In genomic region chr11:22703561-22703960, GRCh38 we compare ENCODE assay signal across 10 cellular contexts. TPM values are rescaled to one million over a fixed set of nuclear protein-coding genes. Genes with fewer than 3 reads are reported as not detected.
A peak's percentile ranks its signal among the peaks of the same experiment; 100 is the strongest.
DNase-seq lines count a peak whose midpoint lies in the region; ATAC-seq, FAIRE-seq and TF ChIP-seq lines count a peak whose summit lies in the region.
"Had no signal": no experiment of that assay in that cellular context is flagged by ENCODE, and none has a peak within 500 bp of the region (broad histone marks: within the 10 kb centered on the region; RNA-seq: fewer than 3 reads in every experiment).

No MANE protein-coding gene starts in this region.

- ATAC-seq in stimulated activated naive B cell treated with anti-CD40 and anti-IgM and Interleukin-4, amounts not matched to agents 10 μg/mL and 1 μg/mL and 100 μg/mL, for 72 hours (replicated peaks): no peak

- peak overlapping the region; percentile 49 for H2AFZ ChIP-seq in keratinocyte (ENCODE audit: control insufficient read depth, low read length)

- no peak overlapping the region for H3K4me3 ChIP-seq in SJSA1
- H3K4me3 ChIP-seq in keratinocyte (ENCODE audit: control insufficient read depth in 2 of 3, extremely low read depth in 1 of 3, insufficient read depth in 2 of 3, low read depth in 1 of 3, low read length in 3 of 3): no peak overlapping the region
- H3K4me3 ChIP-seq in dorsolateral prefrontal cortex: peak overlapping the region in 2 of 59 donors; percentile 2 to 6

- intact Hi-C loops in dorsolateral prefrontal cortex (cut with DNase I): no loop called here

- H3K9ac ChIP-seq in keratinocyte (ENCODE audit: control insufficient read depth, extremely low read depth, insufficient read depth, low read length): no peak overlapping the region

- no peak for FAIRE-seq in keratinocyte (lab: Jason Lieb, UNC)
- FAIRE-seq: RCC 7860 had no signal

- no peaks in the 10 kb centered on the region for H3K4me1 Mint-ChIP-seq in stimulated activated naive B cell treated with anti-CD40 and anti-IgM and Interleukin-4, amounts not matched to agents 10 μg/mL and 1 μg/mL and 100 μg/mL, for 72 hours
- H3K4me1 Mint-ChIP-seq: central memory CD8-positive, alpha-beta T cell had no signal

- H3K4me3 Mint-ChIP-seq in stimulated activated naive B cell treated with anti-CD40 and anti-IgM and Interleukin-4, amounts not matched to agents 10 μg/mL and 1 μg/mL and 100 μg/mL, for 72 hours: no peak overlapping the region
- H3K4me3 Mint-ChIP-seq: central memory CD8-positive, alpha-beta T cell had no signal

- H4K20me1 ChIP-seq in keratinocyte (ENCODE audit: control insufficient read depth, extremely low read depth, insufficient read depth, low read length): no peaks in the 10 kb centered on the region

- H3K4me2 ChIP-seq in keratinocyte (ENCODE audit: control insufficient read depth, extremely low read depth, insufficient read depth, low read depth, low read length): peak overlapping the region; percentile 76

- H3K27ac Mint-ChIP-seq in stimulated activated naive B cell treated with anti-CD40 and anti-IgM and Interleukin-4, amounts not matched to agents 10 μg/mL and 1 μg/mL and 100 μg/mL, for 72 hours: no peak overlapping the region

- dilution Hi-C loops in keratinocyte (cut with MboI; ENCODE audit: extremely low pct_ligation_motif_present, low sequenced_read_pairs): no loop called here

- H3K9me3 Mint-ChIP-seq in stimulated activated naive B cell treated with anti-CD40 and anti-IgM and Interleukin-4, amounts not matched to agents 10 μg/mL and 1 μg/mL and 100 μg/mL, for 72 hours: no peaks in the 10 kb centered on the region

- no peak for TF ChIP-seq CTCF in keratinocyte (optimal IDR thresholded peaks at IDR 0.05 in 1 of 3, IDR thresholded peaks at IDR 0.05 in 1 of 3, conservative IDR thresholded peaks at IDR 0.05 in 1 of 3; ENCODE audit: extremely low read depth in 1 of 3, insufficient read depth in 2 of 3, low read length in 3 of 3)
- TF ChIP-seq CTCF in dorsolateral prefrontal cortex (IDR thresholded peaks at IDR 0.05 in 54 of 56, conservative IDR thresholded peaks at IDR 0.05 in 2 of 56; ENCODE audit: low read depth in 1 of 56, partially characterized antibody in 56 of 56): no peak

- H3K9me1 ChIP-seq in keratinocyte (ENCODE audit: control insufficient read depth, extremely low read depth, insufficient read depth, low read length): no peaks in the 10 kb centered on the region

- H3K4me1 ChIP-seq in SJSA1 (replicated peaks) (peaks cover 21% of the 10 kb centered on the region), keratinocyte (ENCODE audit: control insufficient read depth, extremely low read depth, insufficient read depth, low read length) (peaks cover 12% of the 10 kb centered on the region)

- H3K79me2 ChIP-seq in keratinocyte (ENCODE audit: control insufficient read depth, insufficient read depth, low read length): no peaks in the 10 kb centered on the region

- H3K36me3 Mint-ChIP-seq in stimulated activated naive B cell treated with anti-CD40 and anti-IgM and Interleukin-4, amounts not matched to agents 10 μg/mL and 1 μg/mL and 100 μg/mL, for 72 hours: no peaks in the 10 kb centered on the region

- H3K27me3 Mint-ChIP-seq in stimulated activated naive B cell treated with anti-CD40 and anti-IgM and Interleukin-4, amounts not matched to agents 10 μg/mL and 1 μg/mL and 100 μg/mL, for 72 hours: peaks cover 6 to 12% of the 10 kb centered on the region in 2 donors

- H3K27ac ChIP-seq in SJSA1 (peak overlapping the region; percentile 92), keratinocyte (ENCODE audit: control insufficient read depth, insufficient read depth, low read length) (peak overlapping the region; percentile 20), dorsolateral prefrontal cortex (peak overlapping the region in 13 of 59 donors; percentile 5 to 60 (median 27))

- DNase-seq in COLO668 (lab: John Stamatoyannopoulos, UW; ENCODE audit: unreplicated experiment) (peak; percentile 44), NCI-H1105 (lab: John Stamatoyannopoulos, UW) (peak; percentile 24), SJSA1 (ENCODE audit: low read depth in 1 of 2, low spot score in 2 of 2) (peak in 1 of 2 experiments; percentile 70), keratinocyte (ENCODE audit: low read depth, low spot score) (no peak), dorsolateral prefrontal cortex (no peak), putamen (ENCODE audit: low spot score) (no peak)
- no peak for DNase-seq in stimulated activated naive B cell treated with anti-CD40 and anti-IgM and Interleukin-4, amounts not matched to agents 10 μg/mL and 1 μg/mL and 100 μg/mL, for 72 hours
- no peak for DNase-seq in activated CD4-positive, alpha-beta T cell treated with anti-CD3 and anti-CD28 coated beads, Interleukin-2, amount 50 U/mL, for 1 hour

- H3K27me3 ChIP-seq in SJSA1 (replicated peaks) (no peaks in the 10 kb centered on the region), keratinocyte (ENCODE audit: control insufficient read depth, extremely low read depth, insufficient read depth, low read length) (no peaks in the 10 kb centered on the region), dorsolateral prefrontal cortex (no peaks in the 10 kb centered on the region)

- H3K36me3 ChIP-seq in SJSA1: no peaks in the 10 kb centered on the region
- H3K36me3 ChIP-seq in keratinocyte (ENCODE audit: control insufficient read depth in 2 of 2, extremely low read depth in 1 of 2, insufficient read depth in 2 of 2, low read length in 2 of 2): no peaks in the 10 kb centered on the region

- H3K9me3 ChIP-seq in SJSA1 (replicated peaks) (no peaks in the 10 kb centered on the region), keratinocyte (ENCODE audit: control insufficient read depth, low read depth, low read length) (no peaks in the 10 kb centered on the region)

RNA-seq across cellular contexts. Expression of gene GAS2, which starts 37.1 kb away (rescaled TPM):
- total RNA-seq in SJSA1 (2014; rRNA removed; shearing (Covaris generic)): 1.8 and 2.0 TPM in 2 replicates
- polyA plus RNA-seq in keratinocyte: 0.62 to 0.96 TPM (median 0.64 TPM) in 3 replicates
- polyA plus RNA-seq in keratinocyte (2011; ENCODE audit: low read depth): not detected
- polyA plus RNA-seq in keratinocyte (2011; cell fraction: cytosol; rRNA removed): 0.96 and 1.1 TPM in 2 replicates
- 0.98 and 1.7 TPM in 2 replicates for polyA plus RNA-seq in keratinocyte (2011; cell fraction: nucleus; rRNA removed)
- polyA plus RNA-seq in keratinocyte (2012; ENCODE audit: low replicate concordance): 0.71 and 0.81 TPM in 2 replicates
- 0.39 to 0.61 TPM (median 0.46 TPM) in 3 replicates for polyA minus RNA-seq in keratinocyte
- polyA minus RNA-seq in keratinocyte (2011; cell fraction: cytosol; rRNA and poly(A)+ RNA removed): not detected
- polyA minus RNA-seq in keratinocyte (2011; cell fraction: nucleus; rRNA and poly(A)+ RNA removed): 0.54 TPM in 1 of 2 replicates, not detected in the other
- total RNA-seq in dorsolateral prefrontal cortex: 10 to 100 TPM; 11.8 to 34.6 (median 23.0) TPM

Comparison
In these comparisons a context has a peak if more than half of its experiments do, and no peak if none do; other contexts are left out.
1. DNase-seq: peak in COLO668 (single experiment) and NCI-H1105 (single experiment); none in keratinocyte (single experiment), stimulated activated naive B cell treated with anti-CD40 and anti-IgM and Interleukin-4, amounts not matched to agents 10 μg/mL and 1 μg/mL and 100 μg/mL, for 72 hours (single experiment), dorsolateral prefrontal cortex (0 of 10), putamen (single experiment) and activated CD4-positive, alpha-beta T cell treated with anti-CD3 and anti-CD28 coated beads, Interleukin-2, amount 50 U/mL, for 1 hour (single experiment).